Comparison of ENCODE assay signal across 1 cellular context in genomic region chr12:68406134-68406576, GRCh38.
TF ChIP-seq lines count a peak whose summit lies in the region.

No MANE protein-coding gene starts in this region.

TF ChIP-seq in H1, 55 proteins besides CTCF, POLR2A, EP300 and RAD21 (continued from another document):
- TF ChIP-seq ATF3 (IDR thresholded peaks at IDR 0.05; ENCODE audit: insufficient read depth, low read depth, low read length), result no peak
- no peak for TF ChIP-seq ZNF274 (IDR thresholded peaks at IDR 0.05; ENCODE audit: borderline replicate concordance, extremely low read depth, low read length)
- no peak for TF ChIP-seq HDAC6 (IDR thresholded peaks at IDR 0.05; ENCODE audit: low read depth, low read length)
- TF ChIP-seq CBX5 (IDR thresholded peaks at IDR 0.05; ENCODE audit: low read depth, low read length), result no peak
- TF ChIP-seq SRF (IDR thresholded peaks at IDR 0.05; ENCODE audit: low read depth, low read length), result no peak
